In the genomic region with DNA sequence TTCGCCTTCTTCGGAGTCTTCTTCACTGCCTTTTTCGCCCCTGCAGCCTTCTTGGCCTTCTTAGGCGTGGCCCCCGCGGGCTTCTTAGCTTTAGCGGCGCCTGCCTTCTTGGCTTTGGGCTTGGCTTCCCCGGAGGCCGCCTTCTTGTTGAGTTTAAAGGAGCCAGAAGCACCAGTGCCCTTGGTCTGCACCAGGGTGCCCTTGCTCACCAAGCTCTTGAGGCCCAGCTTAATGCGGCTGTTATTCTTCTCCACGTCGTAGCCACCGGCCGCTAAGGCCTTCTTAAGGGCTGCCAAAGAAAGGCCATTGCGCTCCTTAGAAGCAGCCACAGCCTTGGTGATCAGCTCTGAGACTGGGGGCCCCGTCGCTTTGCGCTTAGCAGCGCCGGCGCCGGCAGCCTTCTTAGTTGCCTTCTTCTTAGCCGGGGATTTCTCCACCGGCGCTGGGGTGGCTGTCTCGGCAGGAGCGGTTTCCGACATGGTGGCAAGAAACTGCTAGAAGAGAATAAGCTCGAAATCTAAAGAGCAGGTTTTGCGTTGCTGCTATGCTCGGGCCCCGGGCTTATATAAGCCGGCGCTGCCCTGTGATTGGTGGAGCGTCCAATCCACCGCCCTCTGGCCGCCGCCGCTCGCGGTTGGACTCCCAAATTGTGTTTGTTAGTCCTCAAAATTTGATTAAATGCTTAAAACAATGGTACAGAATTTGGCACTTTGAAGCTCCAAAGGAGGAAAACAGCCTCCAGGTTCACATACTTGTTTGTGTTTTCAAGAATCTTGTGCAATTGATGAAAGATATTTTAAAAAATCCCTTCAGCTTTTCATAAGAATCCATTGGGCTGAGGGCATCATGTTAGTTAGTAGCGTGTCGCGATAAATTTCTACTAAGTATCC, we compare ENCODE assay signal across 8 cellular contexts.
DNase-seq lines count a peak whose midpoint lies in the region; ATAC-seq and TF ChIP-seq lines count a peak whose summit lies in the region.

No MANE protein-coding gene starts in this region.

- H3K4me3 ChIP-seq in epithelial cell of esophagus (ENCODE audit: low read length) (peak overlapping the region; percentile 83), mucosa of stomach (ENCODE audit: low read length) (peak overlapping the region; percentile 40)

- no peaks in the 10 kb centered on the region for H3K9me3 Mint-ChIP-seq in stimulated activated naive CD8-positive, alpha-beta T cell treated with anti-CD3 and anti-CD28 coated beads, Interleukin-15, amount 100 ng/mL, for 72 hours

- ATAC-seq in HG03103 (IDR thresholded peaks at IDR 0.05; ENCODE audit: low read depth, unreplicated experiment) = peak; percentile 31
- ATAC-seq in stimulated activated naive CD8-positive, alpha-beta T cell treated with anti-CD3 and anti-CD28 coated beads, Interleukin-15, amount 100 ng/mL, for 72 hours = peak; percentile 55

- peak overlapping the region; percentile 93 to 95 for H3K4me3 Mint-ChIP-seq in stimulated activated naive CD8-positive, alpha-beta T cell treated with anti-CD3 and anti-CD28 coated beads, Interleukin-15, amount 100 ng/mL, for 72 hours

- peaks cover 83% of the 10 kb centered on the region for H3K4me1 Mint-ChIP-seq in stimulated activated naive CD8-positive, alpha-beta T cell treated with anti-CD3 and anti-CD28 coated beads, Interleukin-15, amount 100 ng/mL, for 72 hours

- TF ChIP-seq CTCF in epithelial cell of esophagus (IDR thresholded peaks at IDR 0.05; ENCODE audit: insufficient read depth, low read depth, low read length, missing control alignments) = no peak

- H3K27ac Mint-ChIP-seq in stimulated activated naive CD8-positive, alpha-beta T cell treated with anti-CD3 and anti-CD28 coated beads, Interleukin-15, amount 100 ng/mL, for 72 hours = peak overlapping the region; percentile 99 to 100

- peaks cover 26% of the 10 kb centered on the region for H3K4me1 ChIP-seq in mucosa of stomach (ENCODE audit: control insufficient read depth, insufficient read depth, low read length)

- peak; percentile 75 for DNase-seq in GDM1 (lab: John Stamatoyannopoulos, UW)
- DNase-seq in NCI-H748 treated with DMSO at 0.1 percent for 48 hours (lab: John Stamatoyannopoulos, UW) = peak; percentile 88
- peak; percentile 68 to 83 (median 76) for DNase-seq in activated CD8-positive, alpha-beta memory T cell treated with anti-CD3 and anti-CD28 coated beads for 48 hours (ENCODE audit: low read depth in 2 of 3, low spot score in 2 of 3)
- peak; percentile 77 for DNase-seq in epithelial cell of esophagus (ENCODE audit: low read depth)
- peak; percentile 93 to 95 for DNase-seq in stimulated activated naive CD8-positive, alpha-beta T cell treated with anti-CD3 and anti-CD28 coated beads, Interleukin-15, amount 100 ng/mL, for 72 hours
- no peak for DNase-seq in NCI-H2196 treated with DMSO at 0.1 percent for 48 hours (lab: John Stamatoyannopoulos, UW; ENCODE audit: unreplicated experiment)

- H3K9ac ChIP-seq in mucosa of stomach (ENCODE audit: low read length) = peak overlapping the region; percentile 75

- no peaks in the 10 kb centered on the region for H3K36me3 ChIP-seq in mucosa of stomach (ENCODE audit: control insufficient read depth, insufficient read depth, low read length)

- no peaks in the 10 kb centered on the region for H3K9me3 ChIP-seq in mucosa of stomach (ENCODE audit: control insufficient read depth, low read length)

- H3K27me3 ChIP-seq in mucosa of stomach (ENCODE audit: control insufficient read depth, insufficient read depth, low read length) = peaks cover 5% of the 10 kb centered on the region

- no peaks in the 10 kb centered on the region for H3K27me3 Mint-ChIP-seq in stimulated activated naive CD8-positive, alpha-beta T cell treated with anti-CD3 and anti-CD28 coated beads, Interleukin-15, amount 100 ng/mL, for 72 hours
